ENCODE assay signal across 28 cellular contexts in genomic region chr6:166670894-166671293, GRCh38.
"Had no signal": no experiment of that assay in that cellular context is flagged by ENCODE, and none has a peak within 500 bp of the region (broad histone marks: within the 10 kb centered on the region; RNA-seq: fewer than 3 reads in every experiment).

No MANE protein-coding gene starts in this region.

- H3K36me3 ChIP-seq: brain microvascular endothelial cell, MG63, Peyer's patch had no signal

- ATAC-seq: activated CD8-positive, alpha-beta T cell treated with anti-CD3 and anti-CD28 coated beads for 36 hours; activated T-cell treated with anti-CD3 and anti-CD28 coated beads, Interleukin-2, amount 50 U/mL, for 72 hours; activated T-helper 17 cell treated with anti-CD3 and anti-CD28 coated beads, Interleukin-2, amount 50 U/mL, for 72 hours; PC-3 had no signal

- H3K27me3 ChIP-seq: MG63, Peyer's patch had no signal

- H3K9me3 ChIP-seq: MG63, Peyer's patch had no signal

- H3K27ac ChIP-seq: brain microvascular endothelial cell, Peyer's patch had no signal

- H3K4me3 ChIP-seq: MG63, Peyer's patch had no signal

- DNase-seq: activated CD4-positive, alpha-beta T cell treated with anti-CD3 and anti-CD28 coated beads, Interleukin-2, amount 10 ng/mL, durations not matched to agents 24 days and 14 days; activated CD4-positive, alpha-beta T cell treated with anti-CD3 and anti-CD28 coated beads, Interleukin-2, amount 50 U/mL, for 4 hours; activated CD8-positive, alpha-beta T cell treated with anti-CD3 and anti-CD28 coated beads for 36 hours; activated effector memory CD4-positive, alpha-beta T cell treated with anti-CD3 and anti-CD28 coated beads, Interleukin-2, amount 50 U/mL, for 16 hours; activated naive CD4-positive, alpha-beta T cell; activated naive CD4-positive, alpha-beta T cell treated with anti-CD3 and anti-CD28 coated beads, Interleukin-2, amount 50 U/mL, for 16 hours; activated naive CD8-positive, alpha-beta T cell treated with anti-CD3 and anti-CD28 coated beads for 36 hours; activated T-cell treated with anti-CD3 and anti-CD28 coated beads, Interleukin-2, amount 50 U/mL, for 1 hour; activated T-cell treated with anti-CD3 and anti-CD28 coated beads, Interleukin-2, amount 50 U/mL, for 72 hours; amniotic stem cell; aorta; brain microvascular endothelial cell; Karpas-422; NCI-H1048; NCI-H1105 treated with DMSO at 0.1 percent for 48 hours; NCI-H1436; NCI-H1694 treated with DMSO at 0.1 percent for 48 hours; NCI-H2029; NCI-H345; NCI-H524 treated with DMSO at 0.1 percent for 48 hours; NK-92 treated with Interleukin-12 subunit alpha and Interleukin-12 subunit beta, amount 100 ng/mL, for 24 hours; Peyer's patch; Right ventricle myocardium superior; SW 1271; T1000 had no signal
